In the genomic region with DNA sequence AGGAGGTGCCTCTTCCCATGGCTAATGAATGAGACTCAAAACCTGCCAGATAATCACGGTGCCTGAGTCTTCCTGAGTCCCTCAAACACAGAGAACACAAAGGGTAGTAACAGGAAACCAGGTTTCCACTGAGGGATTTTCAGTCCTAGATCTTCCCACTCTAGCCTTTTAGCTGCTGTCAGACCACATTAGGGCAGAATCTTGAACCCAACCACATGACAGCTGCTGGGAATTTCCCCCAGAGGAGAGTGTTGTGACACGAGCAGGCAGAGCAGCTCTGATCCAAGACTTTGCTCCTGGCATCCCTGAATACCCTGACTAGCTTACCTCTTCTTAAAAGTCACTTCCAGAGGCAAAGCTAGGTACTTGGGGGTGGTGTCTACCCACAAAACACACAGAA, we compare ENCODE assay signal across 10 cellular contexts. TPM values are rescaled to one million over a fixed set of nuclear protein-coding genes. Genes with fewer than 3 reads are reported as not detected.
DNase-seq lines count a peak whose midpoint lies in the region; ATAC-seq, FAIRE-seq and TF ChIP-seq lines count a peak whose summit lies in the region.
"Had no signal": no experiment of that assay in that cellular context is flagged by ENCODE, and none has a peak within 500 bp of the region (broad histone marks: within the 10 kb centered on the region; RNA-seq: fewer than 3 reads in every experiment).

No MANE protein-coding gene starts in this region.

- no peaks in the 10 kb centered on the region for H3K9me3 Mint-ChIP-seq in activated T-helper 17 cell treated with anti-CD3 and anti-CD28 coated beads, Interleukin-2, amount 50 U/mL, for 72 hours
- H3K9me3 Mint-ChIP-seq: memory B cell had no signal

- no peaks in the 10 kb centered on the region for H3K9me2 ChIP-seq in neural cell (ENCODE audit: insufficient read depth, low read length)

- no peak for TF ChIP-seq RAD21 in neural cell (conservative IDR thresholded peaks at IDR 0.05)

- no peak overlapping the region for H2AFZ ChIP-seq in neural cell (ENCODE audit: low read depth, low read length)

- H3K27ac ChIP-seq in neural cell (ENCODE audit: low read length) = peak overlapping the region; percentile 64

- no peak for TF ChIP-seq CTCF in neural cell (IDR thresholded peaks at IDR 0.05; ENCODE audit: poor library complexity, severe bottlenecking)

- peaks cover 21% of the 10 kb centered on the region for H3K27me3 Mint-ChIP-seq in activated T-helper 17 cell treated with anti-CD3 and anti-CD28 coated beads, Interleukin-2, amount 50 U/mL, for 72 hours

- H3K4me3 ChIP-seq in neural cell (ENCODE audit: low read length) = peak overlapping the region; percentile 15

- H3K27ac Mint-ChIP-seq in activated T-helper 17 cell treated with anti-CD3 and anti-CD28 coated beads, Interleukin-2, amount 50 U/mL, for 72 hours = peak overlapping the region; percentile 50
- H3K27ac Mint-ChIP-seq: memory B cell had no signal

- H3K4me2 ChIP-seq in neural cell (ENCODE audit: low read length) = no peak overlapping the region

- no peaks in the 10 kb centered on the region for H3K27me3 ChIP-seq in neural cell (ENCODE audit: insufficient read depth, low read depth, low read length)

- FAIRE-seq in GM18507 (lab: Jason Lieb, UNC) = peak; percentile 82
- FAIRE-seq: endothelial cell of umbilical vein had no signal

- ATAC-seq in GM21825 (IDR thresholded peaks at IDR 0.05; ENCODE audit: unreplicated experiment) = peak; percentile 48
- peak; percentile 90 for ATAC-seq in activated T-helper 17 cell treated with anti-CD3 and anti-CD28 coated beads, Interleukin-2, amount 50 U/mL, for 72 hours (replicated peaks)
- no peak for ATAC-seq in HG03520 (IDR thresholded peaks at IDR 0.05; ENCODE audit: unreplicated experiment)
- ATAC-seq: Right ventricle myocardium inferior had no signal

- peak; percentile 18 for TF ChIP-seq EP300 in neural cell (conservative IDR thresholded peaks at IDR 0.05; ENCODE audit: poor library complexity, severe bottlenecking)

- no peak overlapping the region for H3K4me3 Mint-ChIP-seq in activated T-helper 17 cell treated with anti-CD3 and anti-CD28 coated beads, Interleukin-2, amount 50 U/mL, for 72 hours
- H3K4me3 Mint-ChIP-seq: memory B cell had no signal

- peaks cover 4% of the 10 kb centered on the region for H3F3A ChIP-seq in neural cell (ENCODE audit: insufficient read depth, low read length, poor library complexity, severe bottlenecking)

- no peak for DNase-seq in GM18507 (ENCODE audit: extremely low spot score, insufficient read length, low read depth)
- DNase-seq in NCI-H2029 treated with DMSO at 0.1 percent for 48 hours (lab: John Stamatoyannopoulos, UW) = no peak
- DNase-seq in NCI-H748 treated with DMSO at 0.1 percent for 48 hours (lab: John Stamatoyannopoulos, UW) = no peak

- no peaks in the 10 kb centered on the region for H3K9me3 ChIP-seq in neural cell (ENCODE audit: low read length)

- H3K36me3 Mint-ChIP-seq in activated T-helper 17 cell treated with anti-CD3 and anti-CD28 coated beads, Interleukin-2, amount 50 U/mL, for 72 hours (ENCODE audit: low read depth) = no peaks in the 10 kb centered on the region
- H3K36me3 Mint-ChIP-seq: memory B cell had no signal

- H3K79me2 ChIP-seq in neural cell (replicated peaks; ENCODE audit: insufficient read depth, low read length) = no peaks in the 10 kb centered on the region

- H3K4me1 Mint-ChIP-seq in activated T-helper 17 cell treated with anti-CD3 and anti-CD28 coated beads, Interleukin-2, amount 50 U/mL, for 72 hours = peaks cover 10% of the 10 kb centered on the region

- H3K9ac ChIP-seq in neural cell (ENCODE audit: low read length) = peak overlapping the region; percentile 30

- H3K36me3 ChIP-seq in neural cell (ENCODE audit: insufficient read depth, low read length) = no peaks in the 10 kb centered on the region

- no peaks in the 10 kb centered on the region for H4K20me1 ChIP-seq in neural cell (ENCODE audit: insufficient read depth)

TF ChIP-seq in neural cell, 6 proteins besides CTCF, POLR2A, EP300 and RAD21:
- TF ChIP-seq, protein P1, sequence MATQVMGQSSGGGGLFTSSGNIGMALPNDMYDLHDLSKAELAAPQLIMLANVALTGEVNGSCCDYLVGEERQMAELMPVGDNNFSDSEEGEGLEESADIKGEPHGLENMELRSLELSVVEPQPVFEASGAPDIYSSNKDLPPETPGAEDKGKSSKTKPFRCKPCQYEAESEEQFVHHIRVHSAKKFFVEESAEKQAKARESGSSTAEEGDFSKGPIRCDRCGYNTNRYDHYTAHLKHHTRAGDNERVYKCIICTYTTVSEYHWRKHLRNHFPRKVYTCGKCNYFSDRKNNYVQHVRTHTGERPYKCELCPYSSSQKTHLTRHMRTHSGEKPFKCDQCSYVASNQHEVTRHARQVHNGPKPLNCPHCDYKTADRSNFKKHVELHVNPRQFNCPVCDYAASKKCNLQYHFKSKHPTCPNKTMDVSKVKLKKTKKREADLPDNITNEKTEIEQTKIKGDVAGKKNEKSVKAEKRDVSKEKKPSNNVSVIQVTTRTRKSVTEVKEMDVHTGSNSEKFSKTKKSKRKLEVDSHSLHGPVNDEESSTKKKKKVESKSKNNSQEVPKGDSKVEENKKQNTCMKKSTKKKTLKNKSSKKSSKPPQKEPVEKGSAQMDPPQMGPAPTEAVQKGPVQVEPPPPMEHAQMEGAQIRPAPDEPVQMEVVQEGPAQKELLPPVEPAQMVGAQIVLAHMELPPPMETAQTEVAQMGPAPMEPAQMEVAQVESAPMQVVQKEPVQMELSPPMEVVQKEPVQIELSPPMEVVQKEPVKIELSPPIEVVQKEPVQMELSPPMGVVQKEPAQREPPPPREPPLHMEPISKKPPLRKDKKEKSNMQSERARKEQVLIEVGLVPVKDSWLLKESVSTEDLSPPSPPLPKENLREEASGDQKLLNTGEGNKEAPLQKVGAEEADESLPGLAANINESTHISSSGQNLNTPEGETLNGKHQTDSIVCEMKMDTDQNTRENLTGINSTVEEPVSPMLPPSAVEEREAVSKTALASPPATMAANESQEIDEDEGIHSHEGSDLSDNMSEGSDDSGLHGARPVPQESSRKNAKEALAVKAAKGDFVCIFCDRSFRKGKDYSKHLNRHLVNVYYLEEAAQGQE (IDR thresholded peaks at IDR 0.05; ENCODE audit: borderline replicate concordance) = no peak
- TF ChIP-seq MXI1 (conservative IDR thresholded peaks at IDR 0.05; ENCODE audit: poor library complexity, severe bottlenecking) (no peak), POLR2AphosphoS5 (IDR thresholded peaks at IDR 0.05) (no peak), SMC3 (conservative IDR thresholded peaks at IDR 0.05; ENCODE audit: poor library complexity) (no peak), TAF1 (IDR thresholded peaks at IDR 0.05; ENCODE audit: low read depth) (no peak), EZH2 (IDR thresholded peaks at IDR 0.05; ENCODE audit: borderline replicate concordance, insufficient read depth, low read length, poor library complexity, severe bottlenecking) (no peak)

RNA-seq across cellular contexts. Expression of a gene that starts 28.3 kb away (rescaled TPM):
- total RNA-seq in activated T-helper 17 cell treated with anti-CD3 and anti-CD28 coated beads, Interleukin-2, amount 50 U/mL, for 72 hours = 100 to 1,000 TPM; 220 to 398 TPM
- 270 and 280 TPM in 2 replicates for polyA plus RNA-seq in neural cell
- polyA minus RNA-seq in neural cell = 253 and 263 TPM in 2 replicates
